8 cellular contexts compared by ENCODE assay signal in genomic region chr20:34516038-34516873, GRCh38. TPM values are rescaled to one million over a fixed set of nuclear protein-coding genes. Genes with fewer than 3 reads are reported as not detected.
DNase-seq lines count a peak whose midpoint lies in the region; ATAC-seq and TF ChIP-seq lines count a peak whose summit lies in the region.

DYNLRB1 (plus strand) TSS chr20:34516422; CDS start chr20:34516459, 37 bp downstream.

- H3K27me3 ChIP-seq in CD8-positive, alpha-beta T cell (ENCODE audit: insufficient read depth, low read length): no peaks in the 10 kb centered on the region
- H3K27me3 ChIP-seq in ectodermal cell (ENCODE audit: control insufficient read depth, insufficient read depth, low read length, poor library complexity, severe bottlenecking) (no peaks in the 10 kb centered on the region), lower lobe of right lung (ENCODE audit: low read depth) (no peaks in the 10 kb centered on the region)

- POLR2A ChIA-PET in CD8-positive, alpha-beta T cell (lab: Charles Lee): interaction anchor here (0.5 to 3.1 kb wide), 13 partner anchors 8 to 938 kb away, joined by 3 to 12 read pairs (median 4); partner anchors contain the start of genes AHCY, EDEM2 and ITCH

- intact Hi-C loops in CD8-positive, alpha-beta T cell (cut with DNase I, micrococcal nuclease): loop anchor here (1.0 to 10.0 kb wide), 11 partner anchors 39 to 1436 kb away; partner anchors contain the start of genes AHCY (in 2 of the 2), PIGU (in 2 of the 2), ACSS2 (in 1 of the 2) and EIF2S2 (in 1 of the 2)
- intact Hi-C loops in lower lobe of right lung (cut with DNase I): no loop called here

- H3K27me3 Mint-ChIP-seq in CD8-positive, alpha-beta T cell (ENCODE audit: low read depth): no peaks in the 10 kb centered on the region

- peaks cover 58% of the 10 kb centered on the region for H3K4me1 Mint-ChIP-seq in CD8-positive, alpha-beta T cell (ENCODE audit: low read depth)

- no peaks in the 10 kb centered on the region for H3K36me3 ChIP-seq in CD8-positive, alpha-beta T cell (ENCODE audit: insufficient read depth, low read length)
- H3K36me3 ChIP-seq in ectodermal cell (ENCODE audit: control insufficient read depth, insufficient read depth, low read length): no peaks in the 10 kb centered on the region
- H3K36me3 ChIP-seq in lower lobe of right lung: peaks cover 23% of the 10 kb centered on the region

- H3K4me3 ChIP-seq in CD8-positive, alpha-beta T cell (ENCODE audit: low read depth, low read length): peak within 1 kb of the TSS; percentile 100
- peak within 1 kb of the TSS; percentile 54 for H3K4me3 ChIP-seq in ectodermal cell (ENCODE audit: insufficient read depth, low read depth, low read length)
- H3K4me3 ChIP-seq in lower lobe of right lung: peak within 1 kb of the TSS; percentile 71

- H3K4me3 Mint-ChIP-seq in CD8-positive, alpha-beta T cell: peak within 1 kb of the TSS; percentile 100

- CTCF ChIA-PET in CD8-positive, alpha-beta T cell (lab: Charles Lee): interaction anchor here (0.6 to 4.5 kb wide), 9 partner anchors 14 to 734 kb away, joined by 3 to 29 read pairs (median 4); no protein-coding TSS in a partner anchor

- 1 to 2% methylated on average over 61 of the region's 61 CpGs for WGBS in ectodermal cell, 2 experiments

- H3K9me3 Mint-ChIP-seq in CD8-positive, alpha-beta T cell: no peaks in the 10 kb centered on the region

- H3K4me1 ChIP-seq in CD8-positive, alpha-beta T cell (ENCODE audit: insufficient read depth, low read length): peaks cover 24% of the 10 kb centered on the region
- H3K4me1 ChIP-seq in ectodermal cell (ENCODE audit: control insufficient read depth, insufficient read depth, low read length): peaks cover 6% of the 10 kb centered on the region
- peaks cover 49% of the 10 kb centered on the region for H3K4me1 ChIP-seq in lower lobe of right lung

- no peaks in the 10 kb centered on the region for H3K9me3 ChIP-seq in CD8-positive, alpha-beta T cell (ENCODE audit: low read length)
- H3K9me3 ChIP-seq in ectodermal cell (ENCODE audit: control insufficient read depth, low read length): no peaks in the 10 kb centered on the region
- no peaks in the 10 kb centered on the region for H3K9me3 ChIP-seq in lower lobe of right lung

- peak within 1 kb of the TSS; percentile 98 for H3K27ac Mint-ChIP-seq in CD8-positive, alpha-beta T cell

- H3K36me3 Mint-ChIP-seq in CD8-positive, alpha-beta T cell: peaks cover 23% of the 10 kb centered on the region

- ATAC-seq in CD8-positive, alpha-beta T cell: peak; percentile 74
- ATAC-seq in GM19463 (IDR thresholded peaks at IDR 0.05; ENCODE audit: unreplicated experiment): peak; percentile 66
- ATAC-seq in lower lobe of right lung: peak; percentile 96 to 97

- TF ChIP-seq CTCF in CD8-positive, alpha-beta T cell (IDR thresholded peaks at IDR 0.05): no peak
- TF ChIP-seq CTCF in lower lobe of right lung (IDR thresholded peaks at IDR 0.05): no peak

- peak within 1 kb of the TSS; percentile 85 for H3K27ac ChIP-seq in CD8-positive, alpha-beta T cell (ENCODE audit: low read depth, low read length)
- H3K27ac ChIP-seq in ectodermal cell (ENCODE audit: insufficient read depth, low read depth, low read length, poor library complexity, severe bottlenecking): peak within 1 kb of the TSS; percentile 76
- peak within 1 kb of the TSS; percentile 95 for H3K27ac ChIP-seq in lower lobe of right lung

- peak; percentile 84 to 97 (median 96) for DNase-seq in CD8-positive, alpha-beta T cell
- DNase-seq in HS-5 (ENCODE audit: low read depth) (peak; percentile 85), NK-92 (lab: John Stamatoyannopoulos, UW; ENCODE audit: unreplicated experiment) (peak; percentile 51), lower lobe of right lung (peak; percentile 98)
- peak; percentile 91 to 92 for DNase-seq in activated CD8-positive, alpha-beta memory T cell treated with anti-CD3 and anti-CD28 coated beads for 1 hour (ENCODE audit: extremely low read depth in 1 of 2, low read depth in 1 of 2)
- peak; percentile 87 to 91 (median 88) for DNase-seq in stimulated activated CD4-positive, alpha-beta T cell treated with anti-CD3 and anti-CD28 coated beads, TNF-alpha, amount 100 ng/mL, for 1 hour (ENCODE audit: low read depth in 3 of 3, low spot score in 1 of 3)

RNA-seq across cellular contexts. Expression of gene DYNLRB1, which starts in this region (rescaled TPM):
- 10 to 100 TPM; 34.9 to 38.0 TPM for total RNA-seq in CD8-positive, alpha-beta T cell
- polyA plus RNA-seq in ectodermal cell (2013, experiment 1 of 4): 179 TPM
- polyA plus RNA-seq in ectodermal cell (2013, experiment 2 of 4): 188 TPM
- 178 TPM for polyA plus RNA-seq in ectodermal cell (2013, experiment 3 of 4)
- 203 TPM for polyA plus RNA-seq in ectodermal cell (2013, experiment 4 of 4)
- total RNA-seq in lower lobe of right lung: 161 TPM

Comparison
In these comparisons a context has a peak if more than half of its experiments do, and no peak if none do; other contexts are left out.
1. Peak in every context shown above with its lines: DNase-seq, ATAC-seq, H3K4me3 ChIP-seq and H3K27ac ChIP-seq.